ENCODE assay signal across 33 cellular contexts in the genomic region with DNA sequence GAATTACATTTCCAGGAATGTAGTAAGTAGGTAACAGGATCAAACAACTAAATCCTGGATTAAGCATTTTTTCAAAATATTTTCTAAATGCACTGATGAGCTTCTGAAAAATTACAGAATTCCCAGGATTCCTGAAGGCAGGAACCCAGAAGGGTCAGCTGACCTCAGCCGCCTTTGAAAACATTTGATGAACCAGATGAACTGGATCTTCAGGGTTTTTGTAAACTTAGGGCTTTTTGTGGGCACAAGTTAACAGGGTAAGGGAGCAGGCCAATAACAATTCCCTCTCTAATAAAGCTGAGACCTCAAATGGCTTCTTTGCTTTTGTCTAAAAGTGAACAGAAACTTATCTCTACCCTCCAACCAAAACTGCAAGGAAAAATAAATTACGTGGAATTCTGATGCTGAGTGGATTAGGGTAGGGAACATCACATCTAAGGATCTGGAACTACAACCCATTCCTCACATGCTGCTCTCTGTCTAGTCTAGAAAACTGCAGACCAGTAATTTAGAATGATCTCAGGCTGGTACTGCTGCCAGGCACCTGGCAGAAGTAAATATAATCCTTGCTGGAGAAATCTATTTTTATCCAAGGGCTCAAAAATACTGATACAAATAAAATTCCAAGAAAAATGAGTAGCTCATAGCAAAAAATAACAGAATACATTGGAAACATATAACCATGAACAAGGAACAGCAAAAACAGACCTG.
"Had no signal": no experiment of that assay in that cellular context is flagged by ENCODE, and none has a peak within 500 bp of the region (broad histone marks: within the 10 kb centered on the region; RNA-seq: fewer than 3 reads in every experiment).

No MANE protein-coding gene starts in this region.

- H3K27me3 ChIP-seq: brain microvascular endothelial cell, dorsolateral prefrontal cortex, neutrophil, sigmoid colon, upper lobe of left lung, vagina had no signal

- H3K9me3 Mint-ChIP-seq: activated naive CD4-positive, alpha-beta T cell treated with anti-CD3 and anti-CD28 coated beads, Interleukin-2, amount 10 ng/mL, durations not matched to agents 7 days and 5 days; activated naive CD8-positive, alpha-beta T cell treated with anti-CD3 and anti-CD28 coated beads, Interleukin-2, amount 10 ng/mL, durations not matched to agents 7 days and 5 days; activated T-helper 1 cell treated with anti-CD3 and anti-CD28 coated beads, Interleukin-12 subunit alpha, Interleukin-12 subunit beta, Interleukin-2, Interleukin-4 antibody, amounts not matched to agents 30 ng/mL and 10 ng/mL and 1 ng/mL, durations not matched to agents 14 hours and 24 hours and 36 hours; nephron; stimulated activated memory B cell treated with anti-CD40 and anti-IgM and Interleukin-4, amounts not matched to agents 10 μg/mL and 1 μg/mL and 100 μg/mL, for 72 hours; stimulated activated naive CD8-positive, alpha-beta T cell treated with anti-CD3 and anti-CD28 coated beads, Interleukin-15, amount 100 ng/mL, for 72 hours had no signal

- H3K36me3 Mint-ChIP-seq: activated naive CD4-positive, alpha-beta T cell treated with anti-CD3 and anti-CD28 coated beads, Interleukin-2, amount 10 ng/mL, durations not matched to agents 7 days and 5 days; activated naive CD8-positive, alpha-beta T cell treated with anti-CD3 and anti-CD28 coated beads, Interleukin-2, amount 10 ng/mL, durations not matched to agents 7 days and 5 days had no signal

- H3K27ac Mint-ChIP-seq: activated naive CD4-positive, alpha-beta T cell treated with anti-CD3 and anti-CD28 coated beads, Interleukin-2, amount 10 ng/mL, durations not matched to agents 7 days and 5 days; activated naive CD8-positive, alpha-beta T cell treated with anti-CD3 and anti-CD28 coated beads, Interleukin-2, amount 10 ng/mL, durations not matched to agents 7 days and 5 days; activated T-helper 1 cell treated with anti-CD3 and anti-CD28 coated beads, Interleukin-12 subunit alpha, Interleukin-12 subunit beta, Interleukin-2, Interleukin-4 antibody, amounts not matched to agents 30 ng/mL and 10 ng/mL and 1 ng/mL, durations not matched to agents 14 hours and 24 hours and 36 hours; nephron; stimulated activated memory B cell treated with anti-CD40 and anti-IgM and Interleukin-4, amounts not matched to agents 10 μg/mL and 1 μg/mL and 100 μg/mL, for 72 hours had no signal

- H3K27ac ChIP-seq: brain microvascular endothelial cell, coronary artery, neutrophil, sigmoid colon, upper lobe of left lung, vagina had no signal

- H3K9me3 ChIP-seq: mucosa of descending colon, neutrophil, sigmoid colon, upper lobe of left lung, vagina had no signal

- H3K4me2 ChIP-seq: smooth muscle cell had no signal

- H3K27me3 Mint-ChIP-seq: activated naive CD4-positive, alpha-beta T cell treated with anti-CD3 and anti-CD28 coated beads, Interleukin-2, amount 10 ng/mL, durations not matched to agents 7 days and 5 days; activated naive CD8-positive, alpha-beta T cell treated with anti-CD3 and anti-CD28 coated beads, Interleukin-2, amount 10 ng/mL, durations not matched to agents 7 days and 5 days; stimulated activated memory B cell treated with anti-CD40 and anti-IgM and Interleukin-4, amounts not matched to agents 10 μg/mL and 1 μg/mL and 100 μg/mL, for 72 hours; stimulated activated naive CD8-positive, alpha-beta T cell treated with anti-CD3 and anti-CD28 coated beads, Interleukin-15, amount 100 ng/mL, for 72 hours had no signal

- H3K4me3 ChIP-seq: coronary artery, dorsolateral prefrontal cortex, lung, mucosa of descending colon, sigmoid colon, smooth muscle cell, upper lobe of left lung, vagina had no signal

- H3K4me1 ChIP-seq: sigmoid colon, upper lobe of left lung, vagina had no signal

- H3K36me3 ChIP-seq: brain microvascular endothelial cell, vagina had no signal

- H3K4me3 Mint-ChIP-seq: activated naive CD4-positive, alpha-beta T cell treated with anti-CD3 and anti-CD28 coated beads, Interleukin-2, amount 10 ng/mL, durations not matched to agents 7 days and 5 days; activated naive CD8-positive, alpha-beta T cell treated with anti-CD3 and anti-CD28 coated beads, Interleukin-2, amount 10 ng/mL, durations not matched to agents 7 days and 5 days; activated T-helper 1 cell treated with anti-CD3 and anti-CD28 coated beads, Interleukin-12 subunit alpha, Interleukin-12 subunit beta, Interleukin-2, Interleukin-4 antibody, amounts not matched to agents 30 ng/mL and 10 ng/mL and 1 ng/mL, durations not matched to agents 14 hours and 24 hours and 36 hours; nephron; stimulated activated memory B cell treated with anti-CD40 and anti-IgM and Interleukin-4, amounts not matched to agents 10 μg/mL and 1 μg/mL and 100 μg/mL, for 72 hours; stimulated activated naive CD8-positive, alpha-beta T cell treated with anti-CD3 and anti-CD28 coated beads, Interleukin-15, amount 100 ng/mL, for 72 hours had no signal

- DNase-seq: activated CD4-positive, alpha-beta T cell treated with anti-CD3 and anti-CD28 coated beads for 48 hours; activated CD4-positive, alpha-beta T cell treated with anti-CD3 and anti-CD28 coated beads, Interleukin-2, amount 50 U/mL, for 48 hours; activated CD8-positive, alpha-beta memory T cell treated with anti-CD3 and anti-CD28 coated beads for 24 hours; activated CD8-positive, alpha-beta memory T cell treated with anti-CD3 and anti-CD28 coated beads, Interleukin-2, amount 50 U/mL, for 4 hours; activated gamma-delta T cell; activated naive CD4-positive, alpha-beta T cell treated with anti-CD3 and anti-CD28 coated beads, Interleukin-2, amount 10 ng/mL, durations not matched to agents 7 days and 5 days; activated naive CD8-positive, alpha-beta T cell treated with anti-CD3 and anti-CD28 coated beads, Interleukin-2, amount 10 ng/mL, durations not matched to agents 7 days and 5 days; activated T-cell treated with anti-CD3 and anti-CD28 coated beads, Interleukin-2, amount 50 U/mL, for 1 hour; brain microvascular endothelial cell; dorsolateral prefrontal cortex; effector memory CD4-positive, alpha-beta T cell; erythroblast; head of caudate nucleus; kidney glomerular epithelial cell; mesendoderm; mucosa of descending colon; retina; sigmoid colon; stimulated activated CD4-positive, alpha-beta T cell treated with anti-CD3 and anti-CD28 coated beads, Interleukin-1b, Interleukin-23, amount 100 ng/mL, for 48 hours; stimulated activated CD4-positive, alpha-beta T cell treated with anti-CD3 and anti-CD28 coated beads, Interleukin-4, amount 100 ng/mL, for 4 hours; stimulated activated CD8-positive, alpha-beta memory T cell treated with anti-CD3 and anti-CD28 coated beads, Interleukin-4, amount 100 ng/mL, for 48 hours; stimulated activated naive CD8-positive, alpha-beta T cell treated with anti-CD3 and anti-CD28 coated beads, Interleukin-15, amount 100 ng/mL, for 72 hours; substantia nigra; upper lobe of left lung had no signal

- ATAC-seq: left lobe of liver; mucosa of descending colon; stimulated activated memory B cell treated with anti-CD40 and anti-IgM and Interleukin-4, amounts not matched to agents 10 μg/mL and 1 μg/mL and 100 μg/mL, for 72 hours; stimulated activated naive CD8-positive, alpha-beta T cell treated with anti-CD3 and anti-CD28 coated beads, Interleukin-15, amount 100 ng/mL, for 72 hours had no signal
